14 cellular contexts compared by ENCODE assay signal in the genomic region with DNA sequence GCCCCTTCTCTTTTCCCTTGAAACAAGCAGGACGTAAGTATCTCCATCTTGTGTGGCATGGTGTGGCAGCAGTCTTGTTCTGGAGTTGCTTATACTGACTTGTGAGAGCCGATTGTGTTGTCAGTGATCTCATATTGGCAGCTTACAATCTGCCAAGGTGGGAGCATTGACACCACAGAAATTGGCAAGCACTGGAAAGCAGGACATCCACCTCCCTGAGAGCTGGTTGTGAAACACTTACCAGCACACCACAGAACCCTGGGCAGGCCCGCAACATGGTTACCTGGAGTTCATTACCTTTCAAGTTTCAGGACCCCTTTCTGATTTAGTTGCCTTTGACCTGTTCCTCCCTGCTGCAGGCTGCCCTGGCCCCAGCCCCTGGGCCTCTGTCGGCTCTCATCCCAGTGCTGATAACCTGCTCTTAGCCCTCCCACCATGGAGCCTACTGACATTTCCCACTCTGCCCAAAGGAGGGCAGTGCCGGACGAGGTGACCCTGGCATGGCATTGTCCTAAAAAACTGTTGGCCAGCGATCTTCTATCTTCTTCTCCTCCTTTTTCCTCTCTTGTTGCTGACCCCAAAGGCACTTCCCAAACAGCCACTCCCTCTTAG. TPM values are rescaled to one million over a fixed set of nuclear protein-coding genes. Genes with fewer than 3 reads are reported as not detected.
DNase-seq lines count a peak whose midpoint lies in the region; ATAC-seq, FAIRE-seq and TF ChIP-seq lines count a peak whose summit lies in the region.
"Had no signal": no experiment of that assay in that cellular context is flagged by ENCODE, and none has a peak within 500 bp of the region (broad histone marks: within the 10 kb centered on the region; RNA-seq: fewer than 3 reads in every experiment).

No MANE protein-coding gene starts in this region.

- DNase-seq in Karpas-422 (peak; percentile 54), K562 (ENCODE audit: extremely low read depth in 1 of 4, low spot score in 3 of 4) (peak; percentile 27 to 48 (median 42)), progenitor cell of endocrine pancreas (ENCODE audit: low spot score, unreplicated experiment) (no peak)
- DNase-seq: activated T-cell treated with anti-CD3 and anti-CD28 coated beads for 4 hours; EL; stimulated activated CD4-positive, alpha-beta T cell treated with anti-CD3 and anti-CD28 coated beads, Interleukin-4, amount 100 ng/mL, for 24 hours had no signal

- in situ Hi-C loops in K562 (cut with MboI), result no loop called here

- no peak overlapping the region for H3K4me3 Mint-ChIP-seq in progenitor cell of endocrine pancreas (ENCODE audit: low read depth)
- H3K4me3 Mint-ChIP-seq: CD4-positive, alpha-beta T cell had no signal

- no peaks in the 10 kb centered on the region for H3K36me3 Mint-ChIP-seq in progenitor cell of endocrine pancreas (ENCODE audit: insufficient read depth)

- H3K9ac ChIP-seq in Karpas-422 (ENCODE audit: low read length) (peak overlapping the region; percentile 13; the same call in 1 of the 2 replicates), K562 (ENCODE audit: insufficient read depth in 1 of 2, low read depth in 2 of 2, low read length in 2 of 2) (no peak overlapping the region)

- TF ChIP-seq POLR2A in K562 (conservative IDR thresholded peaks at IDR 0.05), result no peak

- no peaks in the 10 kb centered on the region for H3K9me1 ChIP-seq in K562 (ENCODE audit: control insufficient read depth, insufficient read depth, low read length)

- TF ChIP-seq EP300 in K562 (IDR thresholded peaks at IDR 0.05; ENCODE audit: low read length), result no peak

- H3K9me3 Mint-ChIP-seq in progenitor cell of endocrine pancreas (ENCODE audit: low read depth), result no peaks in the 10 kb centered on the region
- H3K9me3 Mint-ChIP-seq: CD4-positive, alpha-beta T cell had no signal

- H3K4me2 ChIP-seq in Karpas-422 (ENCODE audit: low read depth, low read length, poor library complexity, severe bottlenecking) (peak overlapping the region; percentile 38), K562 (ENCODE audit: insufficient read depth, low read length) (no peak overlapping the region)

- ATAC-seq in K562 (peak; percentile 80), HG03108 (IDR thresholded peaks at IDR 0.05; ENCODE audit: unreplicated experiment) (no peak), GM19397 (IDR thresholded peaks at IDR 0.05; ENCODE audit: unreplicated experiment) (no peak), GM18517 (IDR thresholded peaks at IDR 0.05; ENCODE audit: unreplicated experiment) (no peak)

- TF ChIP-seq CTCF in GM12873 (IDR thresholded peaks at IDR 0.05; ENCODE audit: insufficient read depth, low read depth, low read length, missing control alignments), result peak; percentile 28
- TF ChIP-seq CTCF in K562 (IDR thresholded peaks at IDR 0.05 in 2 of 3, conservative IDR thresholded peaks at IDR 0.05 in 1 of 3; ENCODE audit: insufficient read depth in 2 of 3, low read depth in 1 of 3, low read length in 3 of 3), result peak; percentile 39 to 50 (median 43)
- no peak for TF ChIP-seq CTCF in progenitor cell of endocrine pancreas (IDR thresholded peaks at IDR 0.05; ENCODE audit: unreplicated experiment)

- no peaks in the 10 kb centered on the region for H3K79me2 ChIP-seq in Karpas-422 (ENCODE audit: low read length)
- H3K79me2 ChIP-seq in K562 (ENCODE audit: control insufficient read depth, insufficient read depth, low read length), result no peaks in the 10 kb centered on the region

- H3K9me2 ChIP-seq in Karpas-422 (replicated peaks; ENCODE audit: insufficient read depth, low read length), result no peaks in the 10 kb centered on the region

- BruUV-seq in K562 (replicated peaks; lab: Mats Ljungman, UMichigan), result no TSS peak

- POLR2A ChIA-PET in K562 (lab: Yijun Ruan, JAX), result interaction anchor here (1.0 kb wide), 1 partner anchor 31 kb away, joined by 3 read pairs; no protein-coding TSS in a partner anchor

- peaks cover 7% of the 10 kb centered on the region for H3K27me3 Mint-ChIP-seq in progenitor cell of endocrine pancreas

- CTCF ChIA-PET in K562 (lab: Yijun Ruan, JAX; ENCODE audit: low intra/inter-chr PET ratio), result no interaction called here

- H3K27me3 ChIP-seq in Karpas-422 (ENCODE audit: low read length) (no peaks in the 10 kb centered on the region), K562 (ENCODE audit: control insufficient read depth in 2 of 2, insufficient read depth in 2 of 2, low read length in 2 of 2) (peaks cover 17 to 59% of the 10 kb centered on the region in 2 experiments)

- H4K20me1 ChIP-seq in Karpas-422 (ENCODE audit: insufficient read depth, low read depth, low read length) (no peaks in the 10 kb centered on the region), K562 (replicated peaks; ENCODE audit: control insufficient read depth, insufficient read depth, low read length) (peaks cover 23% of the 10 kb centered on the region)

- H3K27ac Mint-ChIP-seq in progenitor cell of endocrine pancreas, result peak overlapping the region; percentile 76
- H3K27ac Mint-ChIP-seq: CD4-positive, alpha-beta T cell had no signal

- no peak for FAIRE-seq in K562 (lab: Jason Lieb, UNC)
- FAIRE-seq: GM18507, keratinocyte had no signal

- no peak overlapping the region for H2AFZ ChIP-seq in Karpas-422 (ENCODE audit: low read length)
- H2AFZ ChIP-seq in K562 (ENCODE audit: low read depth, low read length), result no peak overlapping the region

- H3K27ac ChIP-seq in Karpas-422 (ENCODE audit: low read length) (no peak overlapping the region), K562 (ENCODE audit: extremely low read depth, low read depth, low read length) (no peak overlapping the region)

- H3K9me3 ChIP-seq in Karpas-422 (ENCODE audit: low read length), result no peaks in the 10 kb centered on the region
- no peaks in the 10 kb centered on the region for H3K9me3 ChIP-seq in K562 (replicated peaks; ENCODE audit: control insufficient read depth, insufficient read depth, low read depth, low read length)

- 0% methylated on average over 7 of the region's 7 CpGs for WGBS in K562 (ENCODE audit: insufficient coverage, low coverage, missing lambda C conversion rate)

- intact Hi-C loops in K562 (cut with micrococcal nuclease), result no loop called here

- TF ChIP-seq RAD21 in K562 (CRISPR knock-in tag; conservative IDR thresholded peaks at IDR 0.05 in 1 of 2, IDR thresholded peaks at IDR 0.05 in 1 of 2), result 0 out of 4 replicates have a peak, but pooled peaks of 1 of the 2 experiments have one; percentile 9

- H3K36me3 ChIP-seq in Karpas-422 (ENCODE audit: insufficient read depth, low read length) (no peaks in the 10 kb centered on the region), K562 (ENCODE audit: control insufficient read depth, insufficient read depth, low read length) (no peaks in the 10 kb centered on the region)

- H3K4me3 ChIP-seq in Karpas-422 (ENCODE audit: low read length) (no peak overlapping the region), K562 (no peak overlapping the region)

- H3K4me1 ChIP-seq in Karpas-422 (ENCODE audit: low read length), result peaks cover 40% of the 10 kb centered on the region
- H3K4me1 ChIP-seq in K562 (replicated peaks in 1 of 2; ENCODE audit: control insufficient read depth in 2 of 2, insufficient read depth in 2 of 2, low read length in 2 of 2), result no peaks in the 10 kb centered on the region; a peak in 1 of 5 replicates

- no peaks in the 10 kb centered on the region for H3K4me1 Mint-ChIP-seq in progenitor cell of endocrine pancreas (ENCODE audit: low read depth)

TF ChIP-seq in K562, 482 proteins besides CTCF, POLR2A, EP300 and RAD21 (continues in another document):
- TF ChIP-seq NCOR1 (IDR thresholded peaks at IDR 0.05), result no peak
- no peak for TF ChIP-seq ZNF324 (CRISPR knock-in tag; IDR thresholded peaks at IDR 0.05)
- TF ChIP-seq ZNF436 (CRISPR knock-in tag; IDR thresholded peaks at IDR 0.05), result no peak
- TF ChIP-seq DNMT1 (IDR thresholded peaks at IDR 0.05), result no peak
- no peak for TF ChIP-seq ZNF12 (CRISPR knock-in tag; IDR thresholded peaks at IDR 0.05)
- TF ChIP-seq, protein P1, sequence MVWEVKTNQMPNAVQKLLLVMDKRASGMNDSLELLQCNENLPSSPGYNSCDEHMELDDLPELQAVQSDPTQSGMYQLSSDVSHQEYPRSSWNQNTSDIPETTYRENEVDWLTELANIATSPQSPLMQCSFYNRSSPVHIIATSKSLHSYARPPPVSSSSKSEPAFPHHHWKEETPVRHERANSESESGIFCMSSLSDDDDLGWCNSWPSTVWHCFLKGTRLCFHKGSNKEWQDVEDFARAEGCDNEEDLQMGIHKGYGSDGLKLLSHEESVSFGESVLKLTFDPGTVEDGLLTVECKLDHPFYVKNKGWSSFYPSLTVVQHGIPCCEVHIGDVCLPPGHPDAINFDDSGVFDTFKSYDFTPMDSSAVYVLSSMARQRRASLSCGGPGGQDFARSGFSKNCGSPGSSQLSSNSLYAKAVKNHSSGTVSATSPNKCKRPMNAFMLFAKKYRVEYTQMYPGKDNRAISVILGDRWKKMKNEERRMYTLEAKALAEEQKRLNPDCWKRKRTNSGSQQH (CRISPR knock-in tag; IDR thresholded peaks at IDR 0.05), result no peak
- no peak for TF ChIP-seq SPI1 (IDR thresholded peaks at IDR 0.05; ENCODE audit: borderline replicate concordance, low read depth, low read length)
- no peak for TF ChIP-seq NFE2 (IDR thresholded peaks at IDR 0.05; ENCODE audit: low read depth)
- no peak for TF ChIP-seq ZNF239 (CRISPR knock-in tag; IDR thresholded peaks at IDR 0.05)
- TF ChIP-seq ARNT (IDR thresholded peaks at IDR 0.05), result no peak
- no peak for TF ChIP-seq BMI1 (IDR thresholded peaks at IDR 0.05; ENCODE audit: low read length)

RNA-seq across cellular contexts. Expression of a gene that starts 10.6 kb away (rescaled TPM):
- 0.11 and 0.22 TPM in 2 replicates for total RNA-seq in Karpas-422 (2014; rRNA removed; shearing (Covaris generic); ENCODE audit: low replicate concordance)
- not detected in 2 replicates for total RNA-seq in K562 (2011; cell fraction: chromatin; rRNA removed; ENCODE audit: low replicate concordance)
- not detected in 2 replicates for total RNA-seq in K562 (2011; cell fraction: nucleolus; rRNA removed)
- total RNA-seq in K562 (2011; cell fraction: nucleoplasm; rRNA removed), result not detected in 2 replicates
- not detected in 2 replicates for total RNA-seq in K562 (2014; rRNA removed)
- not detected in 2 replicates for total RNA-seq in K562 (2014; rRNA removed; fragmentation: Illumina TruSeq; extraction: Trizol)
- not detected in 2 replicates for total RNA-seq in K562 (2015; rRNA removed; fragmentation: Illumina TruSeq; extraction: Trizol)
- total RNA-seq in K562 (2021), result not detected in 2 replicates
- polyA plus RNA-seq in K562 (2011; rRNA removed), result not detected in 2 replicates
- polyA plus RNA-seq in K562 (2011; cell fraction: cytosol; rRNA removed), result not detected in 2 replicates
- polyA plus RNA-seq in K562 (2011; cell fraction: nucleus; rRNA removed), result not detected in 2 replicates
- 0.01 TPM in 2 replicates for polyA plus RNA-seq in K562 (2012)
- not detected in 2 replicates for polyA plus RNA-seq in K562 (2014; fragmentation: Illumina TruSeq; extraction: Trizol)
- polyA plus RNA-seq in K562 (2014; fragmentation: Nextera tagmentation; extraction: Ambion mirVana), result under 1 TPM in 1 of 2 experiments, not detected in 1; 0.06 TPM
- not detected in 2 replicates for polyA plus RNA-seq in K562 (2014; rRNA removed)
- polyA minus RNA-seq in K562 (2011; rRNA and poly(A)+ RNA removed), result not detected in 2 replicates
- not detected in 2 replicates for polyA minus RNA-seq in K562 (2011; cell fraction: cytosol; rRNA and poly(A)+ RNA removed)
- under 0.01 TPM in 1 of 2 replicates, not detected in the other for polyA minus RNA-seq in K562 (2011; cell fraction: nucleus; rRNA and poly(A)+ RNA removed)
- 0.07 TPM in 2 replicates for total RNA-seq in progenitor cell of endocrine pancreas
- total RNA-seq: CD4-positive, alpha-beta T cell; ureter had no signal
- polyA plus RNA-seq: keratinocyte had no signal
